In genomic region chr3:127439621-127440020, GRCh38 we compare ENCODE assay signal across 22 cellular contexts.
A peak's percentile ranks its signal among the peaks of the same experiment; 100 is the strongest.
DNase-seq lines count a peak whose midpoint lies in the region; ATAC-seq and TF ChIP-seq lines count a peak whose summit lies in the region.
"Had no signal": no experiment of that assay in that cellular context is flagged by ENCODE, and none has a peak within 500 bp of the region (broad histone marks: within the 10 kb centered on the region; RNA-seq: fewer than 3 reads in every experiment).

No MANE protein-coding gene starts in this region.

- H3K27me3 Mint-ChIP-seq in CD14-positive monocyte (ENCODE audit: low read depth in 3 of 3), result peaks cover 0 to 9% (median 8%) of the 10 kb centered on the region in 3 donors
- peaks cover 5% of the 10 kb centered on the region for H3K27me3 Mint-ChIP-seq in activated naive CD8-positive, alpha-beta T cell treated with anti-CD3 and anti-CD28 coated beads, Interleukin-2, amount 50 U/mL, for 24 hours

- H3K27ac Mint-ChIP-seq in CD14-positive monocyte, result no peak overlapping the region
- H3K27ac Mint-ChIP-seq in activated naive CD8-positive, alpha-beta T cell treated with anti-CD3 and anti-CD28 coated beads, Interleukin-2, amount 50 U/mL, for 24 hours, result no peak overlapping the region

- intact Hi-C loops in CD14-positive monocyte (cut with micrococcal nuclease) (no loop called here), sigmoid colon (cut with DNase I) (no loop called here), lower lobe of right lung (cut with DNase I) (no loop called here)

- no peak for TF ChIP-seq POLR2A in sigmoid colon (IDR thresholded peaks at IDR 0.05)

- H3K4me3 ChIP-seq in sigmoid colon (no peak overlapping the region), lower lobe of right lung (no peak overlapping the region)
- H3K4me3 ChIP-seq: K562 had no signal

- no peak overlapping the region for H3K4me3 Mint-ChIP-seq in CD14-positive monocyte
- H3K4me3 Mint-ChIP-seq in activated naive CD8-positive, alpha-beta T cell treated with anti-CD3 and anti-CD28 coated beads, Interleukin-2, amount 50 U/mL, for 24 hours, result no peak overlapping the region

- no peaks in the 10 kb centered on the region for H3K36me3 Mint-ChIP-seq in CD14-positive monocyte
- H3K36me3 Mint-ChIP-seq in activated naive CD8-positive, alpha-beta T cell treated with anti-CD3 and anti-CD28 coated beads, Interleukin-2, amount 50 U/mL, for 24 hours (ENCODE audit: low read depth), result no peaks in the 10 kb centered on the region

- no peak for ATAC-seq in activated naive CD8-positive, alpha-beta T cell treated with anti-CD3 and anti-CD28 coated beads, Interleukin-2, amount 50 U/mL, for 24 hours
- no peak for ATAC-seq in lower lobe of right lung
- ATAC-seq: K562, Panc1 had no signal

- peaks cover 0 to 2% (median 0%) of the 10 kb centered on the region in 7 donors for H3K9me3 Mint-ChIP-seq in CD14-positive monocyte
- H3K9me3 Mint-ChIP-seq in activated naive CD8-positive, alpha-beta T cell treated with anti-CD3 and anti-CD28 coated beads, Interleukin-2, amount 50 U/mL, for 24 hours, result no peaks in the 10 kb centered on the region

- no peaks in the 10 kb centered on the region for H3K36me3 ChIP-seq in sigmoid colon
- H3K36me3 ChIP-seq in lower lobe of right lung, result no peaks in the 10 kb centered on the region
- H3K36me3 ChIP-seq: BE2C had no signal

- WGBS in sigmoid colon, 2 donors, result 81 to 84% methylated on average over 5 of the region's 5 CpGs

- no peaks in the 10 kb centered on the region for H3K9me3 ChIP-seq in sigmoid colon
- no peaks in the 10 kb centered on the region for H3K9me3 ChIP-seq in lower lobe of right lung
- H3K9me3 ChIP-seq: BE2C had no signal

- H3K27ac ChIP-seq in sigmoid colon (no peak overlapping the region), lower lobe of right lung (no peak overlapping the region)
- H3K27ac ChIP-seq: RWPE1 had no signal

- no peaks in the 10 kb centered on the region for H3K4me1 ChIP-seq in sigmoid colon
- H3K4me1 ChIP-seq in lower lobe of right lung, result no peaks in the 10 kb centered on the region
- H3K4me1 ChIP-seq: BE2C had no signal

- no peak for TF ChIP-seq EP300 in sigmoid colon (IDR thresholded peaks at IDR 0.05)

- no peaks in the 10 kb centered on the region for H3K4me1 Mint-ChIP-seq in CD14-positive monocyte
- no peaks in the 10 kb centered on the region for H3K4me1 Mint-ChIP-seq in activated naive CD8-positive, alpha-beta T cell treated with anti-CD3 and anti-CD28 coated beads, Interleukin-2, amount 50 U/mL, for 24 hours

- TF ChIP-seq CTCF in CD14-positive monocyte (IDR thresholded peaks at IDR 0.05) (no peak), sigmoid colon (IDR thresholded peaks at IDR 0.05) (no peak), lower lobe of right lung (IDR thresholded peaks at IDR 0.05) (no peak)

- peak; percentile 26 for DNase-seq in activated CD8-positive, alpha-beta memory T cell treated with anti-CD3 and anti-CD28 coated beads for 24 hours
- no peak for DNase-seq in activated CD8-positive, alpha-beta memory T cell treated with anti-CD3 and anti-CD28 coated beads, Interleukin-2, amount 50 U/mL, for 4 hours
- DNase-seq in CD14-positive monocyte (ENCODE audit: low spot score) (peak; percentile 40), ecto neural progenitor cell (ENCODE audit: low spot score) (peak; percentile 32), sigmoid colon (peak; percentile 54), lower lobe of right lung (no peak), NCI-H345 (lab: John Stamatoyannopoulos, UW) (no peak)
- DNase-seq in activated naive CD8-positive, alpha-beta T cell treated with anti-CD3 and anti-CD28 coated beads, Interleukin-2, amount 50 U/mL, for 24 hours, result no peak
- DNase-seq: 8988T, ACHN, BE2C, Calu3, DMS79 treated with DMSO at 0.1 percent for 48 hours, GF-D8, NCI-H1105 treated with DMSO at 0.1 percent for 48 hours, NCI-H2029, NCI-H446 treated with DMSO at 0.1 percent for 48 hours, NCI-H526, SHP77 had no signal

- H3K27me3 ChIP-seq in sigmoid colon (no peaks in the 10 kb centered on the region), lower lobe of right lung (ENCODE audit: low read depth) (no peaks in the 10 kb centered on the region)
- H3K27me3 ChIP-seq: BE2C had no signal

Comparison
In these comparisons a context has a peak if more than half of its experiments do, and no peak if none do; other contexts are left out.
1. DNase-seq: peak in activated CD8-positive, alpha-beta memory T cell treated with anti-CD3 and anti-CD28 coated beads for 24 hours (single experiment), CD14-positive monocyte (single experiment), ecto neural progenitor cell (single experiment) and sigmoid colon (single experiment); none in activated CD8-positive, alpha-beta memory T cell treated with anti-CD3 and anti-CD28 coated beads, Interleukin-2, amount 50 U/mL, for 4 hours (single experiment), activated naive CD8-positive, alpha-beta T cell treated with anti-CD3 and anti-CD28 coated beads, Interleukin-2, amount 50 U/mL, for 24 hours (single experiment), lower lobe of right lung (single experiment) and NCI-H345 (single experiment).